ENCODE assay signal across 23 cellular contexts in the genomic region with DNA sequence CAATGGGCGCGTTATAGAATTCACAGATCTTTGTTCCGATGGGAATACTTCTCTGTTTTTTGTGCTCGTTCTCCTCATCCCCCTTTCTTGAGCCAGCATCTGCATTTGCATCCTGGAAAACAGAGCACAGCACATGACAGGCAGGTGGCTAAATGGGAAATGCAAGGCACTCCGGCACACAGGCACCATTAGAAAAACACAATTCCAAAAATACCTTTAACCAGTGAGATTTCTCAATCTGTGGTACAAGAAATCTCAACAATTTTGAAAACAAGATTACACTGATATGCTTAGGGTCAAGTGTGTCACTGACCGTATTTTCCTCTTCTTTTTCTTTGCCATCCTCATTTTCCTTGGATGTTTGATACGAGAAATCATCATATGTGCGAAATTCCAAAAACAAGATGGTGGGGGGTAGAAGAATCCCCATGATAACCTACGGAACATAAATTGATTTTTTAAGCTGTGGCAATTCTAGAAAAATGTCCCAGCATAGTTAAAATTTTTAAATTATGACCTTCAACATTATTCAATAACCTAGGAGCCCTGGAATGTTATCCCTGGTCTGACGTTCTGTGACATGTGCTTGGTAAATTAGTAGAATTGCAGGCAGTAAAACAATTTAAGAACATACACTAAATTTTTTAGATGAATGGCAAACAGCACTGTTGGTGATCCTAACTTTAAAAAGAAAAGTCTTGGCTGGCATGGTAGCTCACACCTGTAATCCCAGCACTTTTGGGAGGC. TPM values are rescaled to one million over a fixed set of nuclear protein-coding genes. Genes with fewer than 3 reads are reported as not detected.
DNase-seq lines count a peak whose midpoint lies in the region; ATAC-seq and TF ChIP-seq lines count a peak whose summit lies in the region.
"Had no signal": no experiment of that assay in that cellular context is flagged by ENCODE, and none has a peak within 500 bp of the region (broad histone marks: within the 10 kb centered on the region; RNA-seq: fewer than 3 reads in every experiment).

No MANE protein-coding gene starts in this region.

- H2BK120ac ChIP-seq in trophoblast cell (ENCODE audit: insufficient read depth, low read length, poor library complexity): no peak overlapping the region

- H3K79me2 ChIP-seq in GM23338 (replicated peaks; ENCODE audit: insufficient read depth) (no peaks in the 10 kb centered on the region), trophoblast cell (ENCODE audit: control insufficient read depth, insufficient read depth, low read length, poor library complexity) (no peaks in the 10 kb centered on the region)

- peaks cover 13% of the 10 kb centered on the region; the same call in 1 of the 2 replicates for H3K4me1 ChIP-seq in GM23338 (ENCODE audit: insufficient read depth)
- H3K4me1 ChIP-seq in body of pancreas: no peaks in the 10 kb centered on the region
- peaks cover 11 to 12% of the 10 kb centered on the region in 2 experiments for H3K4me1 ChIP-seq in trophoblast cell (ENCODE audit: control insufficient read depth in 1 of 2, insufficient read depth in 2 of 2, low read length in 2 of 2)
- peaks cover 0 to 4% (median 0%) of the 10 kb centered on the region in 4 donors for H3K4me1 ChIP-seq in tibial nerve
- H3K4me1 ChIP-seq: BE2C had no signal

- TF ChIP-seq EP300 in tibial nerve (IDR thresholded peaks at IDR 0.05): no peak

- H3K23ac ChIP-seq in trophoblast cell (ENCODE audit: low read length): no peak overlapping the region

- H2AK5ac ChIP-seq in trophoblast cell (ENCODE audit: low read length): no peak overlapping the region

- no peak overlapping the region for H3K18ac ChIP-seq in trophoblast cell (ENCODE audit: low read length)

- H2AFZ ChIP-seq in GM23338 (peak overlapping the region; percentile 72; the same call in 1 of the 2 replicates), trophoblast cell (ENCODE audit: insufficient read depth, low read length, poor library complexity) (no peak overlapping the region)

- H2BK12ac ChIP-seq in trophoblast cell (ENCODE audit: low read length): no peak overlapping the region

- no peak for TF ChIP-seq POLR2A in body of pancreas (IDR thresholded peaks at IDR 0.05)
- TF ChIP-seq POLR2A in tibial nerve (IDR thresholded peaks at IDR 0.05): no peak

- intact Hi-C loops in body of pancreas (cut with DNase I): no loop called here

- H3K4me3 Mint-ChIP-seq in GM23338: no peak overlapping the region
- H3K4me3 Mint-ChIP-seq: CD14-positive monocyte; CD4-positive, alpha-beta memory T cell; CD4-positive, CD25-positive, alpha-beta regulatory T cell; CD8-positive, alpha-beta memory T cell had no signal

- no peak overlapping the region for H3K14ac ChIP-seq in trophoblast cell (ENCODE audit: low read length)

- no peak overlapping the region for H3K4me2 ChIP-seq in GM23338
- no peak overlapping the region for H3K4me2 ChIP-seq in trophoblast cell (ENCODE audit: low read length)
- H3K4me2 ChIP-seq: BLaER1 had no signal

- H3K27ac ChIP-seq in GM23338 (ENCODE audit: low read depth): no peak overlapping the region
- peak overlapping the region in 2 of 4 donors; percentile 4 to 39 for H3K27ac ChIP-seq in body of pancreas
- H3K27ac ChIP-seq in trophoblast cell (ENCODE audit: low read depth, low read length): no peak overlapping the region
- no peak overlapping the region for H3K27ac ChIP-seq in RWPE1
- no peak overlapping the region for H3K27ac ChIP-seq in tibial nerve
- H3K27ac ChIP-seq: BLaER1 had no signal

- DNase-seq in GM23338 (ENCODE audit: low spot score): no peak
- no peak for DNase-seq in body of pancreas
- peak; percentile 58 to 90 for DNase-seq in trophoblast cell
- DNase-seq in amygdala (lab: John Stamatoyannopoulos, UW): no peak
- DNase-seq in RWPE1 (ENCODE audit: low spot score): no peak
- DNase-seq in NCI-H1417 treated with DMSO at 0.1 percent for 48 hours (lab: John Stamatoyannopoulos, UW): no peak
- no peak for DNase-seq in tibial nerve (ENCODE audit: low spot score in 2 of 2)
- DNase-seq: 8988T; ACHN; BE2C; C1 segment of cervical spinal cord; CD4-positive, alpha-beta memory T cell; CD4-positive, CD25-positive, alpha-beta regulatory T cell; CD8-positive, alpha-beta memory T cell; COR-L47; DMS 273 treated with DMSO at 0.1 percent for 48 hours; DMS153; DMS79 treated with DMSO at 0.1 percent for 48 hours; EL; GDM1 had no signal

- WGBS in body of pancreas, 2 donors: 75 to 76% methylated on average over 10 of the region's 10 CpGs
- no CpG with 5 or more reads among the region's 10 CpGs for WGBS in trophoblast cell (ENCODE audit: extremely low coverage, insufficient coverage, insufficient read length)
- WGBS in tibial nerve, 2 donors: 88% methylated on average over 10 of the region's 10 CpGs

- TF ChIP-seq CTCF in GM23338 (conservative IDR thresholded peaks at IDR 0.05; ENCODE audit: low read depth in 2 of 2) (no peak), body of pancreas (IDR thresholded peaks at IDR 0.05) (no peak), RWPE1 (conservative IDR thresholded peaks at IDR 0.05; ENCODE audit: low read depth) (no peak), tibial nerve (IDR thresholded peaks at IDR 0.05) (no peak)

- no peak overlapping the region for H2BK5ac ChIP-seq in trophoblast cell (ENCODE audit: low read depth, low read length, poor library complexity)

- no peaks in the 10 kb centered on the region for H3K36me3 ChIP-seq in GM23338 (ENCODE audit: insufficient read depth)
- no peaks in the 10 kb centered on the region for H3K36me3 ChIP-seq in body of pancreas (replicated peaks in 1 of 2; ENCODE audit: insufficient read depth in 1 of 2, low read depth in 2 of 2)
- no peaks in the 10 kb centered on the region for H3K36me3 ChIP-seq in trophoblast cell (ENCODE audit: control insufficient read depth in 1 of 2, insufficient read depth in 2 of 2, low read length in 2 of 2)
- H3K36me3 ChIP-seq in tibial nerve: no peaks in the 10 kb centered on the region
- H3K36me3 ChIP-seq: BE2C, BLaER1 had no signal

- no peaks in the 10 kb centered on the region for H3K36me3 Mint-ChIP-seq in GM23338 (ENCODE audit: low read depth)
- H3K36me3 Mint-ChIP-seq: CD14-positive monocyte; CD4-positive, alpha-beta memory T cell; CD4-positive, CD25-positive, alpha-beta regulatory T cell; CD8-positive, alpha-beta memory T cell had no signal

- peaks cover 6% of the 10 kb centered on the region for H3K79me1 ChIP-seq in trophoblast cell (ENCODE audit: low read length)

- H3K9me2 ChIP-seq in GM23338 (ENCODE audit: insufficient read depth): no peaks in the 10 kb centered on the region

- no peaks in the 10 kb centered on the region for H4K20me1 ChIP-seq in GM23338 (replicated peaks; ENCODE audit: insufficient read depth)
- H4K20me1 ChIP-seq: BLaER1 had no signal

- no peak overlapping the region for H3K4ac ChIP-seq in trophoblast cell (ENCODE audit: low read depth, low read length)

- H3K4me3 ChIP-seq in GM23338: no peak overlapping the region
- no peak overlapping the region for H3K4me3 ChIP-seq in body of pancreas
- no peak overlapping the region for H3K4me3 ChIP-seq in trophoblast cell (ENCODE audit: low read depth, low read length)
- no peak overlapping the region for H3K4me3 ChIP-seq in tibial nerve
- H3K4me3 ChIP-seq: BLaER1, GM12878 had no signal

- H3K9me3 Mint-ChIP-seq in GM23338: no peaks in the 10 kb centered on the region; the same call in 2 of the 3 replicates
- H3K9me3 Mint-ChIP-seq: CD4-positive, CD25-positive, alpha-beta regulatory T cell; CD8-positive, alpha-beta memory T cell had no signal

- H3K27me3 Mint-ChIP-seq in GM23338 (ENCODE audit: insufficient read depth, low read depth, poor library complexity): peaks cover 12% of the 10 kb centered on the region

- ATAC-seq in GM23338 (no peak), body of pancreas (peak; percentile 56)
- ATAC-seq: GM12878 had no signal

- CTCF ChIA-PET in RWPE1 (lab: Yijun Ruan, JAX): interaction anchor here (1.0 kb wide), 1 partner anchor 11 kb away, joined by 3 read pairs; no protein-coding TSS in a partner anchor

- no peak overlapping the region for H4K8ac ChIP-seq in trophoblast cell (ENCODE audit: low read depth, low read length)

- H3F3A ChIP-seq in GM23338 (replicated peaks; ENCODE audit: low read depth): no peaks in the 10 kb centered on the region

- H3K9me3 ChIP-seq in body of pancreas (no peaks in the 10 kb centered on the region), trophoblast cell (ENCODE audit: insufficient read depth, low read depth, low read length) (no peaks in the 10 kb centered on the region), tibial nerve (no peaks in the 10 kb centered on the region)
- H3K9me3 ChIP-seq: BE2C, BLaER1 had no signal

- POLR2A ChIA-PET in RWPE1 (lab: Yijun Ruan, JAX; ENCODE audit: low non-redundant PET): no interaction called here

- no peak overlapping the region for H3K27ac Mint-ChIP-seq in GM23338
- H3K27ac Mint-ChIP-seq: CD14-positive monocyte; CD4-positive, CD25-positive, alpha-beta regulatory T cell had no signal

- peaks cover 24% of the 10 kb centered on the region for H3K4me1 Mint-ChIP-seq in GM23338
- H3K4me1 Mint-ChIP-seq: CD14-positive monocyte; CD4-positive, alpha-beta memory T cell; CD4-positive, CD25-positive, alpha-beta regulatory T cell; CD8-positive, alpha-beta memory T cell had no signal

- H3K27me3 ChIP-seq in GM23338 (ENCODE audit: insufficient read depth) (no peaks in the 10 kb centered on the region), body of pancreas (no peaks in the 10 kb centered on the region), trophoblast cell (ENCODE audit: insufficient read depth, low read length) (no peaks in the 10 kb centered on the region), tibial nerve (no peaks in the 10 kb centered on the region)
- H3K27me3 ChIP-seq: BLaER1 had no signal

- H3K9ac ChIP-seq in trophoblast cell (ENCODE audit: low read length): no peak overlapping the region
- H3K9ac ChIP-seq: BLaER1 had no signal

- no peak overlapping the region for H4K12ac ChIP-seq in trophoblast cell (ENCODE audit: low read depth, low read length)

- H4K91ac ChIP-seq in trophoblast cell (ENCODE audit: low read depth, low read length): no peak overlapping the region

RNA-seq across cellular contexts. Expression of a gene that starts 46.5 kb away (rescaled TPM):
- 10.9 and 11.3 TPM in 2 replicates for total RNA-seq in GM23338 (2014; rRNA removed; shearing (Covaris generic))
- 3.6 and 4.3 TPM in 2 replicates for polyA plus RNA-seq in GM23338 (2016; fragmentation: Nextera tagmentation; extraction: Ambion mirVana)
- total RNA-seq in body of pancreas (10 to 100 TPM; 14.5 to 22.3 TPM), tibial nerve (10 to 100 TPM; 44.4 to 58.6 (median 53.8) TPM)
- 33.5 and 34.1 TPM in 2 replicates for polyA plus RNA-seq in trophoblast cell (2013)

Comparison
In these comparisons a context has a peak if more than half of its experiments do, and no peak if none do; other contexts are left out.
1. DNase-seq: peak in trophoblast cell (2 of 2); none in GM23338 (single experiment), body of pancreas (0 of 4), amygdala (0 of 56), RWPE1 (single experiment), NCI-H1417 treated with DMSO at 0.1 percent for 48 hours (single experiment) and tibial nerve (0 of 2).